Comparison of ENCODE assay signal across 19 cellular contexts in the genomic region with DNA sequence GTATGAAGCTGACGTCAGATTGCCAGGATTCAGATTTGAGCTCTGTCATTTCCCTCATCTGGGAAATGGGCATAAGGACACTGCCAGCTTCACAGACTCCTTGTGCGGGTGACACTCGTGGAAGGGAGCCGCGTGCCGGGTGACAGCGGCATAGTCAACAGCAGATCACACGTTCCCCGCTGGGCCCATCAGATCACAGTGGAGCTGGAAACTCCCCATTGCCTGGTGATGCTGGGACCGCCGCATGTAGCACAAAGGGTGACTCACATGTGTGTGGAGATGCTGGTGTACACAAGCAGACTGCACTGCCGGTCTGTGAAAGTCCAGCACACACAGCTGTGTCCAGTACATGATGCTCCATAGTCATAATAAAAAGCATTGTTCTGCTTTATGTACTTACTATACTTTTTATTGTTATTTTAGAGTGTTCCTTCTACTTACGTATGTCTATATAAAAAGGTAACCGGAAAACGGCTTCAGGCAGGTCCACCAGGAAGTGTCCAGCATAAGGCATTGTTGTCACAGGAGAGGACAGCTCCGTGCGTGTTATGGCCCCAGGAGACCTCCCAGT. TPM values are rescaled to one million over a fixed set of nuclear protein-coding genes. Genes with fewer than 3 reads are reported as not detected.
DNase-seq lines count a peak whose midpoint lies in the region; ATAC-seq and TF ChIP-seq lines count a peak whose summit lies in the region.
"Had no signal": no experiment of that assay in that cellular context is flagged by ENCODE, and none has a peak within 500 bp of the region (broad histone marks: within the 10 kb centered on the region; RNA-seq: fewer than 3 reads in every experiment).

No MANE protein-coding gene starts in this region.

- no peaks in the 10 kb centered on the region for H3K27me3 ChIP-seq in CD8-positive, alpha-beta T cell (ENCODE audit: insufficient read depth, low read length)
- H3K27me3 ChIP-seq: SJCRH30 had no signal

- no peaks in the 10 kb centered on the region for H3K9me3 ChIP-seq in CD8-positive, alpha-beta T cell (ENCODE audit: low read length)
- H3K9me3 ChIP-seq in T-helper 17 cell (ENCODE audit: control insufficient read depth, low read length, poor library complexity, severe bottlenecking), result no peaks in the 10 kb centered on the region
- H3K9me3 ChIP-seq: BE2C, SJCRH30 had no signal

- CTCF ChIA-PET in CD8-positive, alpha-beta T cell (lab: Charles Lee), result no interaction called here

- DNase-seq in NCI-H146 (lab: John Stamatoyannopoulos, UW) (peak; percentile 66), NCI-H146 treated with DMSO at 0.1 percent for 48 hours (lab: John Stamatoyannopoulos, UW; ENCODE audit: unreplicated experiment) (no peak), T-helper 17 cell (peak in 1 of 3 donors; percentile 18), neural crest cell (ENCODE audit: low read depth, low spot score) (no peak), DMS79 (lab: John Stamatoyannopoulos, UW) (no peak)
- DNase-seq in CD8-positive, alpha-beta T cell, result peak in 1 of 7 experiments; percentile 30
- no peak for DNase-seq in activated T-cell treated with anti-CD3 and anti-CD28 coated beads, Interleukin-2, amount 50 U/mL, for 24 hours
- DNase-seq: 8988T, BE2C, DMS 273 treated with DMSO at 0.1 percent for 48 hours, NCI-H1092, NCI-H187 treated with DMSO at 0.1 percent for 48 hours, NCI-H2171, NCI-H446, NCI-H774, SJCRH30 had no signal

- no peaks in the 10 kb centered on the region for H3K36me3 ChIP-seq in CD8-positive, alpha-beta T cell (ENCODE audit: insufficient read depth, low read length)
- H3K36me3 ChIP-seq: BE2C, SJCRH30 had no signal

- intact Hi-C loops in CD8-positive, alpha-beta T cell (cut with DNase I, micrococcal nuclease), result no loop called here

- H3K27ac ChIP-seq in CD8-positive, alpha-beta T cell (ENCODE audit: low read depth, low read length), result no peak overlapping the region
- H3K27ac ChIP-seq: KMS-11, SJCRH30 had no signal

- peak overlapping the region; percentile 50 for H3K27ac Mint-ChIP-seq in CD8-positive, alpha-beta T cell
- H3K27ac Mint-ChIP-seq in T-helper 17 cell (peak overlapping the region; percentile 88), neural crest cell (ENCODE audit: unreplicated experiment) (peak overlapping the region; percentile 43)
- no peak overlapping the region for H3K27ac Mint-ChIP-seq in activated T-cell treated with anti-CD3 and anti-CD28 coated beads, Interleukin-2, amount 50 U/mL, for 24 hours

- no peak for TF ChIP-seq CTCF in CD8-positive, alpha-beta T cell (IDR thresholded peaks at IDR 0.05)
- TF ChIP-seq CTCF in neural crest cell (conservative IDR thresholded peaks at IDR 0.05), result no peak

- POLR2A ChIA-PET in CD8-positive, alpha-beta T cell (lab: Charles Lee), result no interaction called here

- H3K4me3 ChIP-seq in CD8-positive, alpha-beta T cell (ENCODE audit: low read depth, low read length), result no peak overlapping the region
- H3K4me3 ChIP-seq: SJCRH30 had no signal

- ATAC-seq in CD8-positive, alpha-beta T cell, result no peak
- ATAC-seq in T-helper 17 cell (peak; percentile 85), GM18519 (IDR thresholded peaks at IDR 0.05; ENCODE audit: low FRiP score, unreplicated experiment) (no peak)

- H3K9me3 Mint-ChIP-seq in CD8-positive, alpha-beta T cell, result no peaks in the 10 kb centered on the region
- no peaks in the 10 kb centered on the region for H3K9me3 Mint-ChIP-seq in neural crest cell
- H3K9me3 Mint-ChIP-seq in activated T-cell treated with anti-CD3 and anti-CD28 coated beads, Interleukin-2, amount 50 U/mL, for 24 hours, result no peaks in the 10 kb centered on the region

- peaks cover 12% of the 10 kb centered on the region for H3K27me3 Mint-ChIP-seq in CD8-positive, alpha-beta T cell (ENCODE audit: low read depth)
- H3K27me3 Mint-ChIP-seq in T-helper 17 cell, result peaks cover 32% of the 10 kb centered on the region
- no peaks in the 10 kb centered on the region for H3K27me3 Mint-ChIP-seq in neural crest cell (ENCODE audit: low read depth)
- H3K27me3 Mint-ChIP-seq in activated T-cell treated with anti-CD3 and anti-CD28 coated beads, Interleukin-2, amount 50 U/mL, for 24 hours, result peaks cover 13% of the 10 kb centered on the region

- no peak overlapping the region for H3K4me3 Mint-ChIP-seq in CD8-positive, alpha-beta T cell
- H3K4me3 Mint-ChIP-seq in T-helper 17 cell (peak overlapping the region; percentile 13), neural crest cell (no peak overlapping the region)
- H3K4me3 Mint-ChIP-seq in activated T-cell treated with anti-CD3 and anti-CD28 coated beads, Interleukin-2, amount 50 U/mL, for 24 hours, result no peak overlapping the region

- no peaks in the 10 kb centered on the region for H3K4me1 Mint-ChIP-seq in CD8-positive, alpha-beta T cell (ENCODE audit: low read depth)
- H3K4me1 Mint-ChIP-seq in T-helper 17 cell (no peaks in the 10 kb centered on the region), neural crest cell (no peaks in the 10 kb centered on the region)
- no peaks in the 10 kb centered on the region for H3K4me1 Mint-ChIP-seq in activated T-cell treated with anti-CD3 and anti-CD28 coated beads, Interleukin-2, amount 50 U/mL, for 24 hours (ENCODE audit: low read depth)

- no peaks in the 10 kb centered on the region for H3K36me3 Mint-ChIP-seq in CD8-positive, alpha-beta T cell
- H3K36me3 Mint-ChIP-seq in T-helper 17 cell (ENCODE audit: low read depth) (no peaks in the 10 kb centered on the region), neural crest cell (ENCODE audit: low read depth) (no peaks in the 10 kb centered on the region)
- H3K36me3 Mint-ChIP-seq in activated T-cell treated with anti-CD3 and anti-CD28 coated beads, Interleukin-2, amount 50 U/mL, for 24 hours (ENCODE audit: low read depth), result no peaks in the 10 kb centered on the region

- no peaks in the 10 kb centered on the region for H3K4me1 ChIP-seq in CD8-positive, alpha-beta T cell (ENCODE audit: insufficient read depth, low read length)
- H3K4me1 ChIP-seq: BE2C, SJCRH30 had no signal

RNA-seq across cellular contexts. Expression of a gene that starts 31.8 kb away (rescaled TPM):
- total RNA-seq in CD8-positive, alpha-beta T cell, result not detected
- total RNA-seq in T-helper 17 cell (not detected), neural crest cell (9.0 and 9.1 TPM in 2 replicates)
- total RNA-seq: MCF 10A, SJCRH30 had no signal

RNA-seq across cellular contexts. Expression of a gene that starts 57.8 kb away (rescaled TPM):
- total RNA-seq in CD8-positive, alpha-beta T cell, result 10 to 100 TPM; 60.8 to 61.1 TPM
- total RNA-seq in T-helper 17 cell (10 to 100 TPM; 69.5 to 72.4 TPM), neural crest cell (32.9 and 33.8 TPM in 2 replicates)
